8 cellular contexts compared by ENCODE assay signal in genomic region chr14:72926292-72927028, GRCh38. TPM values are rescaled to one million over a fixed set of nuclear protein-coding genes. Genes with fewer than 3 reads are reported as not detected.
DNase-seq lines count a peak whose midpoint lies in the region; ATAC-seq and TF ChIP-seq lines count a peak whose summit lies in the region.

Gene DCAF4 (plus strand): TSS chr14:72926464. CDS start chr14:72937979, 11,515 bp downstream.

- no peaks in the 10 kb centered on the region for H3K9me3 ChIP-seq in lung (ENCODE audit: control insufficient read depth in 2 of 2, insufficient read depth in 1 of 2, low read length in 1 of 2)

- H3K27me3 ChIP-seq in lung (ENCODE audit: control insufficient read depth, insufficient read depth), result no peaks in the 10 kb centered on the region

- peak within 1 kb of the TSS; percentile 21 to 79 for H3K27ac ChIP-seq in lung (ENCODE audit: low read depth in 1 of 2, low read length in 1 of 2)

- H3K36me3 ChIP-seq in lung (ENCODE audit: control insufficient read depth in 2 of 2, insufficient read depth in 2 of 2, low read length in 2 of 2), result no peaks in the 10 kb centered on the region

- peaks cover 0 to 2% of the 10 kb centered on the region in 2 donors for H3K4me1 ChIP-seq in lung (ENCODE audit: control insufficient read depth in 2 of 2, insufficient read depth in 2 of 2, low read length in 2 of 2)

- peak within 1 kb of the TSS; percentile 73 for H3K4me3 ChIP-seq in lung

- 0 to 1% methylated on average over 59 of the region's 59 CpGs for WGBS in lung, 2 donors

- DNase-seq in COLO668 (lab: John Stamatoyannopoulos, UW; ENCODE audit: unreplicated experiment), result peak; percentile 97
- peak; percentile 93 for DNase-seq in HT-29 (ENCODE audit: low spot score)
- peak; percentile 94 for DNase-seq in NK-92 treated with Interleukin-12 subunit alpha and Interleukin-12 subunit beta, amount 100 ng/mL, for 24 hours (lab: John Stamatoyannopoulos, UW)
- DNase-seq in activated CD8-positive, alpha-beta memory T cell treated with anti-CD3 and anti-CD28 coated beads for 1 hour (ENCODE audit: extremely low read depth in 1 of 2, low read depth in 1 of 2), result peak; percentile 78 to 85
- peak; percentile 90 for DNase-seq in effector CD8-positive, alpha-beta T cell (lab: John Stamatoyannopoulos, UW)
- peak; percentile 97 for DNase-seq in lung (ENCODE audit: low spot score)
- DNase-seq in stimulated activated CD4-positive, alpha-beta T cell treated with anti-CD3 and anti-CD28 coated beads, TNF-alpha, amount 100 ng/mL, for 48 hours (ENCODE audit: low read depth in 3 of 3), result peak; percentile 84 to 94 (median 92)

- no peak for TF ChIP-seq CTCF in lung (IDR thresholded peaks at IDR 0.05; ENCODE audit: control extremely low read depth, extremely low read depth)

- peak; percentile 88 for ATAC-seq in GM21360 (IDR thresholded peaks at IDR 0.05; ENCODE audit: unreplicated experiment)
- ATAC-seq in lung (ENCODE audit: insufficient read depth, low FRiP score), result peak; percentile 96

RNA-seq across cellular contexts. Expression of gene DCAF4, which starts in this region (rescaled TPM):
- total RNA-seq in HT-29 (2014; rRNA removed; shearing (Covaris generic)), result 13.4 and 18.0 TPM in 2 replicates
- total RNA-seq in lung, result 10 to 100 TPM; 12.9 to 13.5 TPM
- polyA plus RNA-seq in lung, result 1 to 10 TPM; 5.2 to 9.4 TPM

Comparison
In these comparisons a context has a peak if more than half of its experiments do, and no peak if none do; other contexts are left out.
1. Peak in every context shown above with its lines: DNase-seq, ATAC-seq, H3K4me3 ChIP-seq and H3K27ac ChIP-seq.